In genomic region chr9:137103206-137103999, GRCh38 we compare ENCODE assay signal across 19 cellular contexts. TPM values are rescaled to one million over a fixed set of nuclear protein-coding genes. Genes with fewer than 3 reads are reported as not detected.
DNase-seq lines count a peak whose midpoint lies in the region; ATAC-seq, FAIRE-seq and TF ChIP-seq lines count a peak whose summit lies in the region.
"Had no signal": no experiment of that assay in that cellular context is flagged by ENCODE, and none has a peak within 500 bp of the region (broad histone marks: within the 10 kb centered on the region; RNA-seq: fewer than 3 reads in every experiment).

No MANE protein-coding gene starts in this region.

- H2AFZ ChIP-seq in trophoblast cell (ENCODE audit: insufficient read depth, low read length, poor library complexity) = no peak overlapping the region
- H2AFZ ChIP-seq: GM23338 had no signal

- H3K9me3 Mint-ChIP-seq in chondrocyte (ENCODE audit: low read depth) = no peaks in the 10 kb centered on the region
- H3K9me3 Mint-ChIP-seq: CD4-positive, alpha-beta memory T cell had no signal

- peaks cover 10% of the 10 kb centered on the region for H3K36me3 Mint-ChIP-seq in chondrocyte (ENCODE audit: low read depth)

- no peak overlapping the region for H3K4me2 ChIP-seq in trophoblast cell (ENCODE audit: low read length)
- H3K4me2 ChIP-seq: BLaER1, GM23338 had no signal

- WGBS in trophoblast cell (ENCODE audit: extremely low coverage, insufficient coverage, insufficient read length) = no CpG with 5 or more reads among the region's 37 CpGs

- H3K18ac ChIP-seq in trophoblast cell (ENCODE audit: low read length) = no peak overlapping the region

- H3K27ac ChIP-seq in trophoblast cell (ENCODE audit: low read depth, low read length) = no peak overlapping the region
- H3K27ac ChIP-seq: BLaER1 had no signal

- no peaks in the 10 kb centered on the region for H3K79me1 ChIP-seq in trophoblast cell (ENCODE audit: low read length)

- H3K79me2 ChIP-seq in trophoblast cell (ENCODE audit: control insufficient read depth, insufficient read depth, low read length, poor library complexity) = no peaks in the 10 kb centered on the region

- no peaks in the 10 kb centered on the region for H3K4me1 ChIP-seq in trophoblast cell (ENCODE audit: control insufficient read depth in 1 of 2, insufficient read depth in 2 of 2, low read length in 2 of 2)
- H3K4me1 ChIP-seq: BLaER1 had no signal

- peak; percentile 23 for FAIRE-seq in GM12891 (lab: Jason Lieb, UNC)
- FAIRE-seq: H54 had no signal

- no peak for ATAC-seq in Right ventricle myocardium inferior
- no peak for ATAC-seq in GM18868 (IDR thresholded peaks at IDR 0.05; ENCODE audit: unreplicated experiment)
- ATAC-seq in HG02840 (IDR thresholded peaks at IDR 0.05; ENCODE audit: low FRiP score, unreplicated experiment) = no peak
- ATAC-seq: GM23338 had no signal

- no peaks in the 10 kb centered on the region for H3K4me1 Mint-ChIP-seq in chondrocyte (ENCODE audit: low read depth)
- H3K4me1 Mint-ChIP-seq: CD14-positive monocyte, GM23338 had no signal

- H2BK120ac ChIP-seq in trophoblast cell (ENCODE audit: insufficient read depth, low read length, poor library complexity) = no peak overlapping the region

- H2BK12ac ChIP-seq in trophoblast cell (ENCODE audit: low read length) = no peak overlapping the region

- no peak overlapping the region for H4K8ac ChIP-seq in trophoblast cell (ENCODE audit: low read depth, low read length)

- peaks cover 25% of the 10 kb centered on the region for H3K9me3 ChIP-seq in trophoblast cell (ENCODE audit: insufficient read depth, low read depth, low read length)

- H3K4ac ChIP-seq in trophoblast cell (ENCODE audit: low read depth, low read length) = no peak overlapping the region

- DNase-seq in Right ventricle myocardium inferior (ENCODE audit: missing footprints) = peak; percentile 68
- DNase-seq in cardiac septum (ENCODE audit: low spot score) = no peak
- DNase-seq in GM12891 (ENCODE audit: insufficient read length, low spot score) = no peak
- peak; percentile 77 for DNase-seq in chondrocyte (ENCODE audit: low spot score)
- DNase-seq in trophoblast cell = no peak
- DNase-seq: 8988T; CD4-positive, alpha-beta memory T cell; DMS153; DMS79 treated with DMSO at 0.1 percent for 48 hours; GF-D8; HCEC 1CT; IMR-90 had no signal

- no peak for TF ChIP-seq CTCF in chondrocyte (IDR thresholded peaks at IDR 0.05)

- peaks cover 83 to 88% of the 10 kb centered on the region in 2 experiments for H3K36me3 ChIP-seq in trophoblast cell (ENCODE audit: control insufficient read depth in 1 of 2, insufficient read depth in 2 of 2, low read length in 2 of 2)

- H3K4me3 Mint-ChIP-seq in chondrocyte (ENCODE audit: unreplicated experiment) = no peak overlapping the region
- H3K4me3 Mint-ChIP-seq: CD14-positive monocyte; CD4-positive, alpha-beta memory T cell; GM23338 had no signal

- H3K4me3 ChIP-seq in trophoblast cell (ENCODE audit: low read depth, low read length) = peak overlapping the region; percentile 37
- H3K4me3 ChIP-seq: BLaER1, GM23338 had no signal

- no peak overlapping the region for H3K23ac ChIP-seq in trophoblast cell (ENCODE audit: low read length)

- H4K91ac ChIP-seq in trophoblast cell (ENCODE audit: low read depth, low read length) = no peak overlapping the region

- H3K27ac Mint-ChIP-seq in chondrocyte (ENCODE audit: unreplicated experiment) = no peak overlapping the region
- H3K27ac Mint-ChIP-seq: CD14-positive monocyte, GM23338 had no signal

- H2BK5ac ChIP-seq in trophoblast cell (ENCODE audit: low read depth, low read length, poor library complexity) = no peak overlapping the region

- H3K9ac ChIP-seq in trophoblast cell (ENCODE audit: low read length) = no peak overlapping the region
- H3K9ac ChIP-seq: BLaER1 had no signal

- no peaks in the 10 kb centered on the region for H3K27me3 Mint-ChIP-seq in chondrocyte (ENCODE audit: low read depth)
- H3K27me3 Mint-ChIP-seq: CD4-positive, alpha-beta memory T cell had no signal

- no peak overlapping the region for H3K14ac ChIP-seq in trophoblast cell (ENCODE audit: low read length)

- H2AK5ac ChIP-seq in trophoblast cell (ENCODE audit: low read length) = no peak overlapping the region

- no peaks in the 10 kb centered on the region for H3K27me3 ChIP-seq in trophoblast cell (ENCODE audit: insufficient read depth, low read length)
- H3K27me3 ChIP-seq: BLaER1 had no signal

- no peak for TF ChIP-seq POLR2A in GM12891 (IDR thresholded peaks at IDR 0.05; ENCODE audit: low read depth, low read length)

- no peak overlapping the region for H4K12ac ChIP-seq in trophoblast cell (ENCODE audit: low read depth, low read length)

- intact Hi-C loops in Right ventricle myocardium inferior (cut with DNase I) = no loop called here
- intact Hi-C loops in cardiac septum (cut with DNase I) = no loop called here

TF ChIP-seq in GM12891, 5 proteins besides CTCF, POLR2A, EP300 and RAD21:
- TF ChIP-seq SPI1 (IDR thresholded peaks at IDR 0.05; ENCODE audit: low read depth, low read length) (no peak), TAF1 (IDR thresholded peaks at IDR 0.05; ENCODE audit: low read depth, low read length) (no peak), POLR2AphosphoS5 (IDR thresholded peaks at IDR 0.05; ENCODE audit: low read depth, low read length) (no peak), PAX5 (IDR thresholded peaks at IDR 0.05; ENCODE audit: insufficient read depth, low read length, severe bottlenecking) (no peak), POU2F2 (IDR thresholded peaks at IDR 0.05; ENCODE audit: low read depth, low read length) (no peak)

RNA-seq across cellular contexts. Expression of gene DPP7, which starts 11.1 kb away (rescaled TPM):
- total RNA-seq in Right ventricle myocardium inferior (143 TPM), cardiac septum (150 TPM), chondrocyte (54.0 to 85.0 TPM (median 82.2 TPM) in 3 replicates)
- polyA plus RNA-seq in GM12891 (2012; ENCODE audit: low read depth, missing spikeins) = 118 TPM
- polyA plus RNA-seq in trophoblast cell (2013) = 11.0 and 12.4 TPM in 2 replicates

RNA-seq across cellular contexts. Expression of gene MAN1B1, which starts 16.6 kb away (rescaled TPM):
- 20.4 TPM for total RNA-seq in Right ventricle myocardium inferior
- 27.2 TPM for total RNA-seq in cardiac septum
- polyA plus RNA-seq in GM12891 (2012; ENCODE audit: low read depth, missing spikeins) = 20.4 TPM
- 105 to 117 TPM (median 106 TPM) in 3 replicates for total RNA-seq in chondrocyte
- polyA plus RNA-seq in trophoblast cell (2013) = 36.5 and 37.4 TPM in 2 replicates

RNA-seq across cellular contexts. Expression of gene UAP1L1, which starts 26.1 kb away (rescaled TPM):
- total RNA-seq in Right ventricle myocardium inferior = 13.6 TPM
- 6.5 TPM for total RNA-seq in cardiac septum
- 6.3 TPM for polyA plus RNA-seq in GM12891 (2012; ENCODE audit: low read depth, missing spikeins)
- 26.1 to 44.0 TPM (median 41.7 TPM) in 3 replicates for total RNA-seq in chondrocyte
- polyA plus RNA-seq in trophoblast cell (2013) = 5.1 and 5.5 TPM in 2 replicates

RNA-seq across cellular contexts. Expression of gene SAPCD2, which starts 33.0 kb away (rescaled TPM):
- total RNA-seq in Right ventricle myocardium inferior (0.22 TPM), cardiac septum (0.11 TPM), chondrocyte (0.87 to 3.2 TPM (median 2.5 TPM) in 3 replicates)
- 1.3 TPM for polyA plus RNA-seq in GM12891 (2012; ENCODE audit: low read depth, missing spikeins)
- 9.0 and 9.1 TPM in 2 replicates for polyA plus RNA-seq in trophoblast cell (2013)

RNA-seq across cellular contexts. Expression of gene GRIN1, which starts 35.6 kb away (rescaled TPM):
- not detected for total RNA-seq in Right ventricle myocardium inferior
- total RNA-seq in cardiac septum = not detected
- polyA plus RNA-seq in GM12891 (2012; ENCODE audit: low read depth, missing spikeins) = 0.23 TPM
- 0.07 TPM in 1 of 3 replicates, not detected in the others for total RNA-seq in chondrocyte
- polyA plus RNA-seq in trophoblast cell (2013) = 0.10 and 0.16 TPM in 2 replicates
- total RNA-seq: CD4-positive, alpha-beta memory T cell; IMR-90 had no signal
- polyA plus RNA-seq: AG04450; CD14-positive monocyte; CD4-positive, alpha-beta memory T cell had no signal

Comparison
In these comparisons a context has a peak if more than half of its experiments do, and no peak if none do; other contexts are left out.
1. DNase-seq: peak in Right ventricle myocardium inferior (single experiment) and chondrocyte (single experiment); none in cardiac septum (single experiment), GM12891 (single experiment) and trophoblast cell (0 of 2).